23 cellular contexts compared by ENCODE assay signal in the genomic region with DNA sequence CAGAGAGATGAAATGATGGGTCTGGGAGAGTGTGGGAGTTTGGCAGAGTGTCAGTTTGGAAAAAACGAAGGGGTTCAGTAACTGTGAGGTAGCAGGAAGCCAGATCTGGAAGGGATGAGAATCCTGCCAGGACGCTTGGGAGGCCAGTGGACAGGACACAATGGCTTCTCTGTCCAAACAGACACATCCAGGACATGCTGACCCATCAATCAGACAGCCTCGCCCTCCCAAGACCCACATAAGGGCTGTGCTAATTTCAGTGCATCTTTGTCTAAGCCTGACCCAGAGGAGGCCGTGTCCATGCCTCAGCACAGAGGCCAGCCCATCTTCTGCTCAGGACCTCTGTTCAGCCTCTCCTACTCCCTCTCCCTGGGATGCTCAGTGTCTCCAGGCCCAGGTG.
A peak's percentile ranks its signal among the peaks of the same experiment; 100 is the strongest.
DNase-seq lines count a peak whose midpoint lies in the region; ATAC-seq and TF ChIP-seq lines count a peak whose summit lies in the region.
"Had no signal": no experiment of that assay in that cellular context is flagged by ENCODE, and none has a peak within 500 bp of the region (broad histone marks: within the 10 kb centered on the region; RNA-seq: fewer than 3 reads in every experiment).

No MANE protein-coding gene starts in this region.

- peaks cover 46% of the 10 kb centered on the region for H3K9me3 Mint-ChIP-seq in WTC11
- H3K9me3 Mint-ChIP-seq: CD8-positive, alpha-beta memory T cell had no signal

- peaks cover 8% of the 10 kb centered on the region for H3K27me3 Mint-ChIP-seq in WTC11 (ENCODE audit: low read depth)

- peaks cover 65% of the 10 kb centered on the region for H3K4me1 Mint-ChIP-seq in WTC11

- no peak overlapping the region for H3K4me3 ChIP-seq in effector memory CD4-positive, alpha-beta T cell (ENCODE audit: insufficient read depth, low read depth, low read length, poor library complexity, severe bottlenecking)

- no peaks in the 10 kb centered on the region for H3K36me3 ChIP-seq in effector memory CD4-positive, alpha-beta T cell (ENCODE audit: control insufficient read depth, insufficient read depth, low read length)

- no peak for TF ChIP-seq CTCF in WTC11 (IDR thresholded peaks at IDR 0.05)

- in situ Hi-C loops in KBM-7 (cut with MboI; ENCODE audit: low pct_unique_long_range_greater_than_20kb, low sequenced_read_pairs): no loop called here

- no peak overlapping the region for H3K27ac ChIP-seq in effector memory CD4-positive, alpha-beta T cell (ENCODE audit: insufficient read depth, low read length, poor library complexity, severe bottlenecking)
- H3K27ac ChIP-seq: C4-2B had no signal

- H3K27me3 ChIP-seq in effector memory CD4-positive, alpha-beta T cell (replicated peaks; ENCODE audit: control insufficient read depth, insufficient read depth, low read length, poor library complexity, severe bottlenecking): no peaks in the 10 kb centered on the region

- H3K9me3 ChIP-seq in effector memory CD4-positive, alpha-beta T cell (ENCODE audit: control insufficient read depth, low read length): no peaks in the 10 kb centered on the region

- H3K4me1 ChIP-seq in effector memory CD4-positive, alpha-beta T cell (ENCODE audit: control insufficient read depth, insufficient read depth, low read length, poor library complexity, severe bottlenecking): no peaks in the 10 kb centered on the region

- H3K36me3 Mint-ChIP-seq in WTC11: no peaks in the 10 kb centered on the region

- DNase-seq in COLO829 (ENCODE audit: low spot score) (peak; percentile 38), WTC11 (ENCODE audit: low spot score) (no peak), islet precursor cell (peak; percentile 60), putamen (ENCODE audit: low spot score) (peak; percentile 36), NCI-H2107 treated with DMSO at 0.1 percent for 48 hours (lab: John Stamatoyannopoulos, UW; ENCODE audit: unreplicated experiment) (no peak), KBM-7 (no peak)
- no peak for DNase-seq in effector memory CD4-positive, alpha-beta T cell
- DNase-seq: 8988T; AML-193; CD8-positive, alpha-beta memory T cell; H7; HFFc6; Karpas-422; NCI-H1694 treated with DMSO at 0.1 percent for 48 hours; NCI-H2081 treated with DMSO at 0.1 percent for 48 hours; NCI-H446 treated with DMSO at 0.1 percent for 48 hours; NCI-H526 treated with DMSO at 0.1 percent for 48 hours; OCI-M1 had no signal

- CTCF ChIA-PET in WTC11 (lab: Charles Lee): no interaction called here

- H3K4me3 Mint-ChIP-seq in WTC11: no peak overlapping the region
- H3K4me3 Mint-ChIP-seq: CD8-positive, alpha-beta memory T cell; HFFc6; IgD-negative memory B cell had no signal

- peak overlapping the region; percentile 39; the same call in 1 of the 2 replicates for H3K27ac Mint-ChIP-seq in WTC11
- H3K27ac Mint-ChIP-seq: CD8-positive, alpha-beta memory T cell; HFFc6; IgD-negative memory B cell had no signal

- POLR2A ChIA-PET in WTC11 (lab: Charles Lee): no interaction called here

- ATAC-seq in WTC11 (no peak), GM18519 (IDR thresholded peaks at IDR 0.05; ENCODE audit: low FRiP score, unreplicated experiment) (no peak)
- ATAC-seq: Right ventricle myocardium inferior, SK-N-SH treated with all-trans-retinoic acid at 6 μM for 48 hours had no signal

TF ChIP-seq in WTC11, 78 proteins besides CTCF, POLR2A, EP300 and RAD21:
- TF ChIP-seq IRF2 (CRISPR knock-in tag; IDR thresholded peaks at IDR 0.05; ENCODE audit: borderline replicate concordance, low read depth) (no peak), HMGA2 (CRISPR knock-in tag; IDR thresholded peaks at IDR 0.05) (no peak), E2F4 (CRISPR knock-in tag; IDR thresholded peaks at IDR 0.05; ENCODE audit: borderline replicate concordance, low read depth) (no peak), JUN (CRISPR knock-in tag; IDR thresholded peaks at IDR 0.05) (no peak), RELA (CRISPR knock-in tag; IDR thresholded peaks at IDR 0.05; ENCODE audit: borderline replicate concordance) (no peak), SOX15 (CRISPR knock-in tag; IDR thresholded peaks at IDR 0.05) (no peak), CBFB (CRISPR knock-in tag; IDR thresholded peaks at IDR 0.05; ENCODE audit: low read depth) (no peak)
- TF ChIP-seq, protein P1, sequence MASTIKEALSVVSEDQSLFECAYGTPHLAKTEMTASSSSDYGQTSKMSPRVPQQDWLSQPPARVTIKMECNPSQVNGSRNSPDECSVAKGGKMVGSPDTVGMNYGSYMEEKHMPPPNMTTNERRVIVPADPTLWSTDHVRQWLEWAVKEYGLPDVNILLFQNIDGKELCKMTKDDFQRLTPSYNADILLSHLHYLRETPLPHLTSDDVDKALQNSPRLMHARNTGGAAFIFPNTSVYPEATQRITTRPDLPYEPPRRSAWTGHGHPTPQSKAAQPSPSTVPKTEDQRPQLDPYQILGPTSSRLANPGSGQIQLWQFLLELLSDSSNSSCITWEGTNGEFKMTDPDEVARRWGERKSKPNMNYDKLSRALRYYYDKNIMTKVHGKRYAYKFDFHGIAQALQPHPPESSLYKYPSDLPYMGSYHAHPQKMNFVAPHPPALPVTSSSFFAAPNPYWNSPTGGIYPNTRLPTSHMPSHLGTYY (CRISPR knock-in tag; IDR thresholded peaks at IDR 0.05): no peak

Comparison
In these comparisons a context has a peak if more than half of its experiments do, and no peak if none do; other contexts are left out.
1. DNase-seq: peak in COLO829 (single experiment), islet precursor cell (single experiment) and putamen (single experiment); none in WTC11 (single experiment), NCI-H2107 treated with DMSO at 0.1 percent for 48 hours (single experiment), effector memory CD4-positive, alpha-beta T cell (0 of 3) and KBM-7 (single experiment).